Comparison of ENCODE assay signal across 20 cellular contexts in the genomic region with DNA sequence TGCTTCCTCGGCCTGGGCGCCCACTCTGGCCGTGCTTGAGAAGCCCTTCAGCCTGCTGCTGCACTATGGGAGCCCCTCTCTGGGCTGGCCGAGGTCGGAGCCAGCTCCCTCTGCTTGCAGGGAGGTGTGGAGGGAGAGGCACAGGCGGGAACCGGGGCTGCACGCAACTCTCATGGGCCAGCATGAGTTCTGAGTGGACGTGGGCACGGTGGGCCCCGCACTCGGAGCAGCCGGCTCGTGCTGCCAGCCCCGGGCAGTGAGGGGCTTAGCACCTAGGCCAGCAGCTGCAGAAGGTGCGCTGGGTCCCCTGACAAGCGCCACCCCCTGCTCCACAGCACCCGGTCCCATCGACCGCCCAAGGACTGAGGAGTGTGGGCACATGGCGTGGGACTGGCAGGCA. TPM values are rescaled to one million over a fixed set of nuclear protein-coding genes. Genes with fewer than 3 reads are reported as not detected.
A peak's percentile ranks its signal among the peaks of the same experiment; 100 is the strongest.
DNase-seq lines count a peak whose midpoint lies in the region; ATAC-seq and TF ChIP-seq lines count a peak whose summit lies in the region.
"Had no signal": no experiment of that assay in that cellular context is flagged by ENCODE, and none has a peak within 500 bp of the region (broad histone marks: within the 10 kb centered on the region; RNA-seq: fewer than 3 reads in every experiment).

No MANE protein-coding gene starts in this region.

- peaks cover 4% of the 10 kb centered on the region for H3K9me3 Mint-ChIP-seq in activated T-helper 17 cell treated with anti-CD3 and anti-CD28 coated beads, Interleukin-2, amount 50 U/mL, for 72 hours

- no CpG with 5 or more reads among the region's 21 CpGs for WGBS in neuronal stem cell (ENCODE audit: extremely low coverage in 2 of 2, insufficient read length in 2 of 2, insufficient replicate concordance in 1 of 2), 2 donors

- H2BK120ac ChIP-seq in neuronal stem cell (ENCODE audit: low read depth, low read length): no peak overlapping the region

- H2BK12ac ChIP-seq in neuronal stem cell (ENCODE audit: low read length): no peak overlapping the region

- H2AFZ ChIP-seq in neuronal stem cell (ENCODE audit: low read length): no peak overlapping the region

- H2AK5ac ChIP-seq in neuronal stem cell (ENCODE audit: low read depth, low read length): no peak overlapping the region

- intact Hi-C loops in Right ventricle myocardium superior (cut with DNase I) (no loop called here), left cardiac atrium (cut with DNase I) (no loop called here), ascending aorta (cut with DNase I) (no loop called here), uterus (cut with DNase I; ENCODE audit: low total_unique reads) (no loop called here)

- no peaks in the 10 kb centered on the region for H3K36me3 Mint-ChIP-seq in activated T-helper 17 cell treated with anti-CD3 and anti-CD28 coated beads, Interleukin-2, amount 50 U/mL, for 72 hours (ENCODE audit: low read depth)

- no peak for ATAC-seq in Right ventricle myocardium superior (ENCODE audit: poor library complexity)
- no peak for ATAC-seq in left cardiac atrium
- no peak for ATAC-seq in HG03159 (IDR thresholded peaks at IDR 0.05; ENCODE audit: unreplicated experiment)
- no peak for ATAC-seq in activated T-helper 17 cell treated with anti-CD3 and anti-CD28 coated beads, Interleukin-2, amount 50 U/mL, for 72 hours (replicated peaks)
- ATAC-seq: HCT116 had no signal

- H3K18ac ChIP-seq in neuronal stem cell (ENCODE audit: low read length): no peak overlapping the region

- H4K8ac ChIP-seq in neuronal stem cell (ENCODE audit: low read depth, low read length): no peak overlapping the region

- peaks cover 1% of the 10 kb centered on the region for H3K79me1 ChIP-seq in neuronal stem cell (ENCODE audit: low read depth, low read length)

- H3K9me3 ChIP-seq in ascending aorta: no peaks in the 10 kb centered on the region
- no peaks in the 10 kb centered on the region for H3K9me3 ChIP-seq in neuronal stem cell (replicated peaks in 1 of 2; ENCODE audit: control insufficient read depth in 2 of 2, insufficient read depth in 1 of 2, low read depth in 1 of 2, low read length in 2 of 2)
- H3K9me3 ChIP-seq in uterus: no peaks in the 10 kb centered on the region

- no peak for TF ChIP-seq POLR2A in uterus (IDR thresholded peaks at IDR 0.05)

- no peak overlapping the region for H3K4ac ChIP-seq in neuronal stem cell (ENCODE audit: low read length)

- H3K9ac ChIP-seq in neuronal stem cell (ENCODE audit: low read depth, low read length, poor library complexity): no peak overlapping the region

- H3K4me1 Mint-ChIP-seq in activated T-helper 17 cell treated with anti-CD3 and anti-CD28 coated beads, Interleukin-2, amount 50 U/mL, for 72 hours: no peaks in the 10 kb centered on the region

- peak; percentile 41 for DNase-seq in Right ventricle myocardium superior
- no peak for DNase-seq in left cardiac atrium
- DNase-seq in ascending aorta (ENCODE audit: low spot score in 2 of 2): no peak
- DNase-seq in neuronal stem cell (ENCODE audit: low spot score): no peak
- no peak for DNase-seq in uterus
- DNase-seq in stimulated activated CD4-positive, alpha-beta T cell treated with anti-CD3 and anti-CD28 coated beads, Interleukin-1b, Interleukin-23, amount 100 ng/mL, for 48 hours: no peak
- DNase-seq: AML-193, C1 segment of cervical spinal cord, GDM1, NCI-H1105, NCI-H146, NCI-H2081, NCI-H2171, NCI-H526 had no signal

- no peak overlapping the region for H3K4me3 Mint-ChIP-seq in activated T-helper 17 cell treated with anti-CD3 and anti-CD28 coated beads, Interleukin-2, amount 50 U/mL, for 72 hours
- H3K4me3 Mint-ChIP-seq: IgD-negative memory B cell had no signal

- H3K4me3 ChIP-seq in ascending aorta (no peak overlapping the region), neuronal stem cell (ENCODE audit: low read length in 2 of 2) (no peak overlapping the region), uterus (no peak overlapping the region)

- no peak overlapping the region for H3K4me2 ChIP-seq in neuronal stem cell (ENCODE audit: insufficient read depth, low read length, poor library complexity, severe bottlenecking)

- no peak overlapping the region for H2BK15ac ChIP-seq in neuronal stem cell (ENCODE audit: low read length)

- peak overlapping the region; percentile 25 to 51 for H3K27ac ChIP-seq in ascending aorta
- no peak overlapping the region for H3K27ac ChIP-seq in neuronal stem cell (replicated peaks; ENCODE audit: low read length)
- peak overlapping the region; percentile 47 to 94 for H3K27ac ChIP-seq in uterus

- H3K14ac ChIP-seq in neuronal stem cell (ENCODE audit: low read length): peak overlapping the region; percentile 60

- H3K27me3 Mint-ChIP-seq in activated T-helper 17 cell treated with anti-CD3 and anti-CD28 coated beads, Interleukin-2, amount 50 U/mL, for 72 hours: peaks cover 7% of the 10 kb centered on the region
- H3K27me3 Mint-ChIP-seq: IgD-negative memory B cell had no signal

- H2BK5ac ChIP-seq in neuronal stem cell (ENCODE audit: low read length): no peak overlapping the region

- no peaks in the 10 kb centered on the region for H3K27me3 ChIP-seq in ascending aorta
- H3K27me3 ChIP-seq in neuronal stem cell (ENCODE audit: control insufficient read depth in 3 of 3, insufficient read depth in 3 of 3, low read depth in 1 of 3, low read length in 3 of 3): peaks cover 0 to 16% (median 0%) of the 10 kb centered on the region in 3 experiments
- H3K27me3 ChIP-seq in uterus: no peaks in the 10 kb centered on the region

- H4K91ac ChIP-seq in neuronal stem cell (ENCODE audit: low read depth, low read length, poor library complexity): no peak overlapping the region

- no peak overlapping the region for H3K27ac Mint-ChIP-seq in activated T-helper 17 cell treated with anti-CD3 and anti-CD28 coated beads, Interleukin-2, amount 50 U/mL, for 72 hours

- peaks cover 0 to 38% of the 10 kb centered on the region in 2 donors for H3K4me1 ChIP-seq in ascending aorta
- H3K4me1 ChIP-seq in neuronal stem cell (ENCODE audit: control insufficient read depth in 2 of 2, insufficient read depth in 1 of 2, low read depth in 1 of 2, low read length in 2 of 2): peaks cover 3 to 15% of the 10 kb centered on the region in 2 donors
- peaks cover 9% of the 10 kb centered on the region in 2 donors for H3K4me1 ChIP-seq in uterus

- TF ChIP-seq CTCF in ascending aorta (IDR thresholded peaks at IDR 0.05) (no peak), uterus (IDR thresholded peaks at IDR 0.05) (no peak)

- H3K36me3 ChIP-seq in ascending aorta (no peaks in the 10 kb centered on the region), neuronal stem cell (replicated peaks in 1 of 2; ENCODE audit: control insufficient read depth in 2 of 2, insufficient read depth in 2 of 2, low read length in 2 of 2) (no peaks in the 10 kb centered on the region), uterus (no peaks in the 10 kb centered on the region)

- H3K23ac ChIP-seq in neuronal stem cell (ENCODE audit: low read depth, low read length, poor library complexity): peak overlapping the region; percentile 13

RNA-seq across cellular contexts. Expression of gene PDK4, which starts 9.0 kb away (rescaled TPM):
- 374 TPM for total RNA-seq in Right ventricle myocardium superior
- total RNA-seq in left cardiac atrium: 100 to 1,000 TPM; 129 to 528 TPM
- total RNA-seq in ascending aorta: 227 TPM
- polyA plus RNA-seq in neuronal stem cell (2013, experiment 1 of 2): 0.01 TPM
- not detected for polyA plus RNA-seq in neuronal stem cell (2013, experiment 2 of 2)
- total RNA-seq in uterus: 100 to 1,000 TPM in 3 of 4 donors, 10 to 100 TPM in 1; 12.0 to 509 (median 177) TPM
- total RNA-seq in activated T-helper 17 cell treated with anti-CD3 and anti-CD28 coated beads, Interleukin-2, amount 50 U/mL, for 72 hours: not detected
- total RNA-seq: OCI-LY7 had no signal
- polyA plus RNA-seq: H1, IgD-negative memory B cell had no signal

Comparison
In these comparisons a context has a peak if more than half of its experiments do, and no peak if none do; other contexts are left out.
1. RNA of gene PDK4, which starts 9.0 kb away (total RNA-seq): 129 to 528 TPM in left cardiac atrium, 374 TPM in Right ventricle myocardium superior (single experiment), 227 TPM in ascending aorta (single experiment) and 12.0 to 509 TPM in uterus; not detected in activated T-helper 17 cell treated with anti-CD3 and anti-CD28 coated beads, Interleukin-2, amount 50 U/mL, for 72 hours; every median in the first group is over 10 times any median in the second.